Comparison of ENCODE assay signal across 30 cellular contexts in genomic region chr4:115609631-115610030, GRCh38.
"Had no signal": no experiment of that assay in that cellular context is flagged by ENCODE, and none has a peak within 500 bp of the region (broad histone marks: within the 10 kb centered on the region; RNA-seq: fewer than 3 reads in every experiment).

No MANE protein-coding gene starts in this region.

- H3K9me3 ChIP-seq: ascending aorta had no signal

- H3K4me1 ChIP-seq: ascending aorta had no signal

- H3K4me3 ChIP-seq: ascending aorta, cardiac muscle cell had no signal

- DNase-seq: activated CD4-positive, alpha-beta memory T cell treated with anti-CD3 and anti-CD28 coated beads, Interleukin-2, amount 10 ng/mL, durations not matched to agents 7 days and 5 days; activated CD4-positive, alpha-beta T cell treated with anti-CD3 and anti-CD28 coated beads for 1 hour; activated CD4-positive, alpha-beta T cell treated with anti-CD3 and anti-CD28 coated beads for 36 hours; activated CD4-positive, alpha-beta T cell treated with anti-CD3 and anti-CD28 coated beads for 48 hours; activated CD4-positive, alpha-beta T cell treated with anti-CD3 and anti-CD28 coated beads, Interleukin-2, amount 10 ng/mL, durations not matched to agents 7 days and 5 days; activated CD4-positive, alpha-beta T cell treated with anti-CD3 and anti-CD28 coated beads, Interleukin-2, amount 50 U/mL, for 48 hours; activated CD4-positive, CD25-positive, alpha-beta regulatory T cell; activated CD8-positive, alpha-beta memory T cell treated with anti-CD3 and anti-CD28 coated beads for 24 hours; activated CD8-positive, alpha-beta memory T cell treated with anti-CD3 and anti-CD28 coated beads, Interleukin-2, amount 10 ng/mL, durations not matched to agents 7 days and 5 days; activated CD8-positive, alpha-beta memory T cell treated with anti-CD3 and anti-CD28 coated beads, Interleukin-2, amount 50 U/mL, for 48 hours; activated CD8-positive, alpha-beta T cell treated with anti-CD3 and anti-CD28 coated beads, Interleukin-2, amount 10 ng/mL, durations not matched to agents 7 days and 5 days; activated effector memory CD4-positive, alpha-beta T cell treated with Interleukin-2 at 50 U/mL for 16 hours; activated gamma-delta T cell; activated naive CD4-positive, alpha-beta T cell treated with anti-CD3 and anti-CD28 coated beads, Interleukin-2, amount 10 ng/mL, durations not matched to agents 7 days and 5 days; activated naive CD4-positive, alpha-beta T cell treated with Interleukin-2 at 50 U/mL for 16 hours; activated naive CD8-positive, alpha-beta T cell treated with anti-CD3 and anti-CD28 coated beads, Interleukin-2, amount 10 ng/mL, durations not matched to agents 7 days and 5 days; activated naive CD8-positive, alpha-beta T cell treated with anti-CD3 and anti-CD28 coated beads, Interleukin-2, amount 50 U/mL, for 24 hours; activated T-cell treated with anti-CD3 and anti-CD28 coated beads, Interleukin-2, amount 50 U/mL, for 24 hours; activated T-cell treated with anti-CD3 and anti-CD28 coated beads, Interleukin-2, amount 50 U/mL, for 48 hours; amygdala; anterior cingulate cortex; caudate nucleus; cerebellar nuclear complex; T-helper 2 cell; T-helper 9 cell; WERI-Rb-1 had no signal

- H3K36me3 ChIP-seq: ascending aorta, cardiac muscle cell, WERI-Rb-1 had no signal

- H3K27ac ChIP-seq: ascending aorta, cardiac muscle cell, WERI-Rb-1 had no signal

- H3K27me3 ChIP-seq: ascending aorta, cardiac muscle cell had no signal

- ATAC-seq: activated CD4-positive, alpha-beta T cell treated with anti-CD3 and anti-CD28 coated beads for 36 hours; activated CD4-positive, CD25-positive, alpha-beta regulatory T cell treated with anti-CD3 and anti-CD28 coated beads, Interleukin-2, amount 50 U/mL, for 24 hours; activated CD8-positive, alpha-beta memory T cell treated with anti-CD3 and anti-CD28 coated beads, Interleukin-2, amount 10 ng/mL, durations not matched to agents 7 days and 5 days; activated CD8-positive, alpha-beta T cell treated with anti-CD3 and anti-CD28 coated beads, Interleukin-2, amount 10 ng/mL, durations not matched to agents 7 days and 5 days; activated naive CD8-positive, alpha-beta T cell treated with anti-CD3 and anti-CD28 coated beads, Interleukin-2, amount 50 U/mL, for 24 hours; WTC11 had no signal
